In genomic region chr11:75195164-75195962, GRCh38 we compare ENCODE assay signal across 14 cellular contexts. TPM values are rescaled to one million over a fixed set of nuclear protein-coding genes. Genes with fewer than 3 reads are reported as not detected.
DNase-seq lines count a peak whose midpoint lies in the region; ATAC-seq and TF ChIP-seq lines count a peak whose summit lies in the region.
"Had no signal": no experiment of that assay in that cellular context is flagged by ENCODE, and none has a peak within 500 bp of the region (broad histone marks: within the 10 kb centered on the region; RNA-seq: fewer than 3 reads in every experiment).

No MANE protein-coding gene starts in this region.

- intact Hi-C loops in colonic mucosa (cut with DNase I): no loop called here
- intact Hi-C loops in lower leg skin (cut with DNase I; ENCODE audit: low total_unique reads): no loop called here
- intact Hi-C loops in transverse colon (cut with DNase I; ENCODE audit: low total_unique reads): no loop called here
- intact Hi-C loops in Caco-2 (cut with micrococcal nuclease; ENCODE audit: unreplicated experiment): no loop called here

- CTCF ChIA-PET in Caco-2 (lab: Charles Lee): interaction anchor here (0.8 to 2.8 kb wide), 9 partner anchors 9 to 55 kb away, joined by 3 to 16 read pairs (median 5); no protein-coding TSS in a partner anchor

- POLR2A ChIA-PET in Caco-2 (lab: Charles Lee): no interaction called here

- H3K4me3 Mint-ChIP-seq in Caco-2 (ENCODE audit: unreplicated experiment): no peak overlapping the region
- H3K4me3 Mint-ChIP-seq: stimulated activated memory B cell treated with anti-CD40 and anti-IgM and Interleukin-4, amounts not matched to agents 10 μg/mL and 1 μg/mL and 100 μg/mL, for 72 hours had no signal

- H3K4me3 ChIP-seq in colonic mucosa (no peak overlapping the region), lower leg skin (ENCODE audit: low read depth, poor library complexity, severe bottlenecking) (no peak overlapping the region), transverse colon (no peak overlapping the region), Caco-2 (ENCODE audit: low read depth, low read length) (no peak overlapping the region)

- no peaks in the 10 kb centered on the region for H3K36me3 ChIP-seq in colonic mucosa
- no peaks in the 10 kb centered on the region for H3K36me3 ChIP-seq in transverse colon
- H3K36me3 ChIP-seq in Caco-2 (ENCODE audit: control insufficient read depth, insufficient read depth, low read length): peaks cover 40% of the 10 kb centered on the region
- H3K36me3 ChIP-seq: WERI-Rb-1 had no signal

- no peak for TF ChIP-seq POLR2A in lower leg skin (IDR thresholded peaks at IDR 0.05)
- no peak for TF ChIP-seq POLR2A in transverse colon (IDR thresholded peaks at IDR 0.05)

- peak; percentile 11 for DNase-seq in NCI-H2171 treated with DMSO at 0.1 percent for 48 hours (lab: John Stamatoyannopoulos, UW)
- no peak for DNase-seq in NCI-H2171 (lab: John Stamatoyannopoulos, UW)
- peak; percentile 40 for DNase-seq in colonic mucosa
- DNase-seq in lower leg skin (ENCODE audit: low spot score in 2 of 2): peak; percentile 62 to 87
- DNase-seq in transverse colon: peak; percentile 22
- no peak for DNase-seq in Caco-2
- DNase-seq: HCEC 1CT, WERI-Rb-1 had no signal

- no peaks in the 10 kb centered on the region for H3K27me3 ChIP-seq in colonic mucosa
- no peaks in the 10 kb centered on the region for H3K27me3 ChIP-seq in transverse colon
- H3K27me3 ChIP-seq in Caco-2 (replicated peaks; ENCODE audit: control insufficient read depth, insufficient read depth, low read length): no peaks in the 10 kb centered on the region

- no peaks in the 10 kb centered on the region for H3K4me1 ChIP-seq in colonic mucosa
- H3K4me1 ChIP-seq in transverse colon: peaks cover 0 to 26% (median 2%) of the 10 kb centered on the region in 4 donors
- H3K4me1 ChIP-seq in Caco-2: no peaks in the 10 kb centered on the region

- in situ Hi-C loops in transverse colon (cut with MboI; ENCODE audit: low pct_ligation_motif_present in 1 of 4, low pct_unique_long_range_greater_than_20kb in 1 of 4, low sequenced_read_pairs in 3 of 4): no loop called here

- H3K36me3 Mint-ChIP-seq in Caco-2 (ENCODE audit: insufficient read depth, unreplicated experiment): peaks cover 41% of the 10 kb centered on the region
- H3K36me3 Mint-ChIP-seq: stimulated activated memory B cell treated with anti-CD40 and anti-IgM and Interleukin-4, amounts not matched to agents 10 μg/mL and 1 μg/mL and 100 μg/mL, for 72 hours had no signal

- H3K27ac ChIP-seq in colonic mucosa: no peak overlapping the region
- H3K27ac ChIP-seq in transverse colon: no peak overlapping the region
- H3K27ac ChIP-seq: WERI-Rb-1 had no signal

- H3K9me3 Mint-ChIP-seq in Caco-2 (ENCODE audit: unreplicated experiment): no peaks in the 10 kb centered on the region
- H3K9me3 Mint-ChIP-seq: stimulated activated memory B cell treated with anti-CD40 and anti-IgM and Interleukin-4, amounts not matched to agents 10 μg/mL and 1 μg/mL and 100 μg/mL, for 72 hours had no signal

- no peak overlapping the region for H3K27ac Mint-ChIP-seq in Caco-2 (ENCODE audit: unreplicated experiment)
- H3K27ac Mint-ChIP-seq: stimulated activated memory B cell treated with anti-CD40 and anti-IgM and Interleukin-4, amounts not matched to agents 10 μg/mL and 1 μg/mL and 100 μg/mL, for 72 hours had no signal

- no peak overlapping the region for H3K9ac ChIP-seq in colonic mucosa (ENCODE audit: low read depth in 2 of 2, low read length in 2 of 2)

- TF ChIP-seq EP300 in transverse colon (IDR thresholded peaks at IDR 0.05; ENCODE audit: low read depth): no peak

- no peaks in the 10 kb centered on the region for H3K27me3 Mint-ChIP-seq in Caco-2 (ENCODE audit: insufficient read depth, unreplicated experiment)

- 68 to 76% methylated on average over 6 to 7 of the region's 7 CpGs for WGBS in lower leg skin, 2 donors
- WGBS in transverse colon (ENCODE audit: low coverage in 1 of 2), 2 donors: 64% methylated on average over 7 of the region's 7 CpGs; no CpG with 5 or more reads in 1 of the 2 donors

- TF ChIP-seq CTCF in colonic mucosa (IDR thresholded peaks at IDR 0.05) (no peak), lower leg skin (IDR thresholded peaks at IDR 0.05) (no peak), transverse colon (IDR thresholded peaks at IDR 0.05) (no peak), Caco-2 (IDR thresholded peaks at IDR 0.05; ENCODE audit: insufficient read depth in 1 of 2, low read depth in 1 of 2, low read length in 1 of 2, severe bottlenecking in 1 of 2, unreplicated experiment in 1 of 2) (no peak)

- H3K9me3 ChIP-seq in colonic mucosa (no peaks in the 10 kb centered on the region), transverse colon (no peaks in the 10 kb centered on the region), Caco-2 (no peaks in the 10 kb centered on the region)

- H3K4me1 Mint-ChIP-seq in Caco-2 (ENCODE audit: low read depth, unreplicated experiment): peaks cover 7% of the 10 kb centered on the region
- H3K4me1 Mint-ChIP-seq: stimulated activated memory B cell treated with anti-CD40 and anti-IgM and Interleukin-4, amounts not matched to agents 10 μg/mL and 1 μg/mL and 100 μg/mL, for 72 hours had no signal

- ATAC-seq in GM21619 (IDR thresholded peaks at IDR 0.05; ENCODE audit: unreplicated experiment) (no peak), GM21526 (IDR thresholded peaks at IDR 0.05; ENCODE audit: low FRiP score, unreplicated experiment) (no peak)
- ATAC-seq: stimulated activated memory B cell treated with anti-CD40 and anti-IgM and Interleukin-4, amounts not matched to agents 10 μg/mL and 1 μg/mL and 100 μg/mL, for 72 hours had no signal

- BruUV-seq in Caco-2 (replicated peaks; lab: Mats Ljungman, UMichigan): no TSS peak

RNA-seq across cellular contexts. Expression of gene SLCO2B1, which starts 44.5 kb away (rescaled TPM):
- total RNA-seq in colonic mucosa: 10 to 100 TPM; 37.6 to 50.3 TPM
- 10 to 100 TPM in 3 of 4 donors, 1 to 10 TPM in 1; 5.0 to 20.9 (median 12.5) TPM for total RNA-seq in lower leg skin
- total RNA-seq in transverse colon: 100 to 1,000 TPM in 3 of 4 donors, 10 to 100 TPM in 1; 72.9 to 165 (median 111) TPM
- 231 and 277 TPM in 2 replicates for total RNA-seq in Caco-2 (2022)
- total RNA-seq: G401 had no signal

RNA-seq across cellular contexts. Expression of gene TPBGL, which starts 45.2 kb away (rescaled TPM):
- total RNA-seq in colonic mucosa: under 1 TPM; 0.11 to 0.15 TPM
- total RNA-seq in lower leg skin: under 1 TPM in 2 of 4 donors, not detected in 2; 0.13 to 0.84 TPM
- total RNA-seq in transverse colon: 1 to 10 TPM in 1 of 4 donors, under 1 TPM in 1, not detected in 2; 0.40 to 3.7 TPM
- 0.18 and 0.19 TPM in 2 replicates for total RNA-seq in Caco-2 (2022)
- total RNA-seq: G401, M059J, myocyte had no signal

Comparison
In these comparisons a context has a peak if more than half of its experiments do, and no peak if none do; other contexts are left out.
1. DNase-seq: peak in NCI-H2171 treated with DMSO at 0.1 percent for 48 hours (single experiment), colonic mucosa (single experiment), lower leg skin (2 of 2) and transverse colon (single experiment); none in NCI-H2171 (single experiment) and Caco-2 (0 of 2).